27 cellular contexts compared by ENCODE assay signal in genomic region chr2:69629921-69630608, GRCh38. TPM values are rescaled to one million over a fixed set of nuclear protein-coding genes. Genes with fewer than 3 reads are reported as not detected.
DNase-seq lines count a peak whose midpoint lies in the region; ATAC-seq and TF ChIP-seq lines count a peak whose summit lies in the region.
"Had no signal": no experiment of that assay in that cellular context is flagged by ENCODE, and none has a peak within 500 bp of the region (broad histone marks: within the 10 kb centered on the region; RNA-seq: fewer than 3 reads in every experiment).

No MANE protein-coding gene starts in this region.

- no peak for DNase-seq in activated T-cell treated with anti-CD3 and anti-CD28 coated beads, Interleukin-2, amount 50 U/mL, for 24 hours
- DNase-seq in activated T-cell treated with anti-CD3 and anti-CD28 coated beads, Interleukin-2, amount 50 U/mL, for 4 hours = no peak
- DNase-seq in CD8-positive, alpha-beta memory T cell = no peak
- no peak for DNase-seq in activated T-helper 2 cell treated with anti-CD3 and anti-CD28 coated beads, Interferon-gamma antibody, Interleukin-2, Interleukin-4, amounts not matched to agents 10 μg/mL and 5 μg/mL and 100 μg/mL, durations not matched to agents 14 hours and 24 hours and 36 hours (ENCODE audit: low spot score)
- no peak for DNase-seq in nucleus accumbens (lab: John Stamatoyannopoulos, UW)
- DNase-seq: activated CD4-positive, alpha-beta T cell treated with anti-CD3 and anti-CD28 coated beads for 1 hour; BE2C; COR-L47; cortex of kidney; effector memory CD4-positive, alpha-beta T cell; H7; NCI-H2081; nephron progenitor cell; ovary; PC-3; SK-N-SH; stimulated activated naive CD4-positive, alpha-beta T cell treated with Interleukin-2 at 50 U/mL for 16 hours; testis had no signal

- POLR2A ChIA-PET in CD8-positive, alpha-beta memory T cell (lab: Charles Lee) = no interaction called here

- H3K27me3 Mint-ChIP-seq in activated T-cell treated with anti-CD3 and anti-CD28 coated beads, Interleukin-2, amount 50 U/mL, for 24 hours = no peaks in the 10 kb centered on the region
- H3K27me3 Mint-ChIP-seq in activated T-cell treated with anti-CD3 and anti-CD28 coated beads, Interleukin-2, amount 50 U/mL, for 4 hours (ENCODE audit: low read depth) = no peaks in the 10 kb centered on the region
- H3K27me3 Mint-ChIP-seq in CD8-positive, alpha-beta memory T cell = no peaks in the 10 kb centered on the region
- H3K27me3 Mint-ChIP-seq in activated T-helper 2 cell treated with anti-CD3 and anti-CD28 coated beads, Interferon-gamma antibody, Interleukin-2, Interleukin-4, amounts not matched to agents 10 μg/mL and 5 μg/mL and 100 μg/mL, durations not matched to agents 14 hours and 24 hours and 36 hours (ENCODE audit: low read depth) = no peaks in the 10 kb centered on the region

- CTCF ChIA-PET in CD8-positive, alpha-beta memory T cell (lab: Charles Lee) = no interaction called here

- H3K27me3 ChIP-seq in CD8-positive, alpha-beta memory T cell (ENCODE audit: insufficient read depth, low read length, poor library complexity, severe bottlenecking) = no peaks in the 10 kb centered on the region
- H3K27me3 ChIP-seq in parathyroid adenoma (ENCODE audit: control insufficient read depth, insufficient read depth, low read length) (no peaks in the 10 kb centered on the region), gastroesophageal sphincter (no peaks in the 10 kb centered on the region)
- H3K27me3 ChIP-seq: BE2C, ovary, testis, vagina had no signal

- no peak overlapping the region for H3K27ac ChIP-seq in CD8-positive, alpha-beta memory T cell (ENCODE audit: low read depth, low read length)
- H3K27ac ChIP-seq in parathyroid adenoma = no peak overlapping the region
- no peak overlapping the region for H3K27ac ChIP-seq in gastroesophageal sphincter
- H3K27ac ChIP-seq: epithelial cell of prostate, ovary, skin epidermis, testis, vagina had no signal

- intact Hi-C loops in activated T-helper 2 cell treated with anti-CD3 and anti-CD28 coated beads, Interferon-gamma antibody, Interleukin-2, Interleukin-4, amounts not matched to agents 10 μg/mL and 5 μg/mL and 100 μg/mL, durations not matched to agents 14 hours and 24 hours and 36 hours (cut with micrococcal nuclease) = loop anchor here (5.0 kb wide), 1 partner anchor 82 kb away; no protein-coding TSS in a partner anchor

- H3K9me3 ChIP-seq in CD8-positive, alpha-beta memory T cell (ENCODE audit: low read length) = no peaks in the 10 kb centered on the region
- no peaks in the 10 kb centered on the region for H3K9me3 ChIP-seq in parathyroid adenoma (ENCODE audit: control insufficient read depth, low read length)
- no peaks in the 10 kb centered on the region for H3K9me3 ChIP-seq in gastroesophageal sphincter
- H3K9me3 ChIP-seq: BE2C, ovary, SK-N-SH, testis, vagina had no signal

- ATAC-seq in activated T-cell treated with anti-CD3 and anti-CD28 coated beads, Interleukin-2, amount 50 U/mL, for 4 hours = no peak
- ATAC-seq in GM18907 (IDR thresholded peaks at IDR 0.05; ENCODE audit: unreplicated experiment) (no peak), gastroesophageal sphincter (no peak)
- ATAC-seq: left lobe of liver, PC-3, Right ventricle myocardium inferior had no signal

- peak overlapping the region; percentile 83 for H3K27ac Mint-ChIP-seq in activated T-cell treated with anti-CD3 and anti-CD28 coated beads, Interleukin-2, amount 50 U/mL, for 24 hours
- peak overlapping the region in 7 of 8 donors; percentile 27 to 90 (median 70) for H3K27ac Mint-ChIP-seq in CD8-positive, alpha-beta memory T cell
- peak overlapping the region; percentile 15 for H3K27ac Mint-ChIP-seq in activated T-helper 2 cell treated with anti-CD3 and anti-CD28 coated beads, Interferon-gamma antibody, Interleukin-2, Interleukin-4, amounts not matched to agents 10 μg/mL and 5 μg/mL and 100 μg/mL, durations not matched to agents 14 hours and 24 hours and 36 hours
- H3K27ac Mint-ChIP-seq: nephron progenitor cell; T-helper 1 cell treated with Interleukin-12 subunit alpha and Interleukin-12 subunit beta and Interleukin-4 antibody, amounts not matched to agents 30 μg/mL and 1 μg/mL, for 36 hours had no signal

- 87 to 97% methylated on average over 5 of the region's 6 CpGs for WGBS in gastroesophageal sphincter (ENCODE audit: low coverage in 1 of 2), 2 donors

- H3K4me3 Mint-ChIP-seq in activated T-cell treated with anti-CD3 and anti-CD28 coated beads, Interleukin-2, amount 50 U/mL, for 24 hours = no peak overlapping the region
- no peak overlapping the region for H3K4me3 Mint-ChIP-seq in activated T-cell treated with anti-CD3 and anti-CD28 coated beads, Interleukin-2, amount 50 U/mL, for 4 hours
- H3K4me3 Mint-ChIP-seq in CD8-positive, alpha-beta memory T cell = peak overlapping the region in 4 of 7 donors; percentile 25 to 51 (median 42)
- H3K4me3 Mint-ChIP-seq in activated T-helper 2 cell treated with anti-CD3 and anti-CD28 coated beads, Interferon-gamma antibody, Interleukin-2, Interleukin-4, amounts not matched to agents 10 μg/mL and 5 μg/mL and 100 μg/mL, durations not matched to agents 14 hours and 24 hours and 36 hours (ENCODE audit: low read depth) = no peak overlapping the region
- H3K4me3 Mint-ChIP-seq: nephron progenitor cell; T-helper 1 cell treated with Interleukin-12 subunit alpha and Interleukin-12 subunit beta and Interleukin-4 antibody, amounts not matched to agents 30 μg/mL and 1 μg/mL, for 36 hours had no signal

- H3K9me3 Mint-ChIP-seq in activated T-cell treated with anti-CD3 and anti-CD28 coated beads, Interleukin-2, amount 50 U/mL, for 24 hours = no peaks in the 10 kb centered on the region
- no peaks in the 10 kb centered on the region for H3K9me3 Mint-ChIP-seq in activated T-cell treated with anti-CD3 and anti-CD28 coated beads, Interleukin-2, amount 50 U/mL, for 4 hours
- H3K9me3 Mint-ChIP-seq in CD8-positive, alpha-beta memory T cell = no peaks in the 10 kb centered on the region
- H3K9me3 Mint-ChIP-seq in activated T-helper 2 cell treated with anti-CD3 and anti-CD28 coated beads, Interferon-gamma antibody, Interleukin-2, Interleukin-4, amounts not matched to agents 10 μg/mL and 5 μg/mL and 100 μg/mL, durations not matched to agents 14 hours and 24 hours and 36 hours = no peaks in the 10 kb centered on the region
- H3K9me3 Mint-ChIP-seq: nephron progenitor cell; T-helper 1 cell treated with Interleukin-12 subunit alpha and Interleukin-12 subunit beta and Interleukin-4 antibody, amounts not matched to agents 30 μg/mL and 1 μg/mL, for 36 hours had no signal

- H3K79me2 ChIP-seq in parathyroid adenoma = peaks cover 71% of the 10 kb centered on the region

- no peak overlapping the region for H2AFZ ChIP-seq in parathyroid adenoma

- no peak for TF ChIP-seq EP300 in gastroesophageal sphincter (IDR thresholded peaks at IDR 0.05)

- no peak for TF ChIP-seq CTCF in parathyroid adenoma (IDR thresholded peaks at IDR 0.05)
- TF ChIP-seq CTCF in gastroesophageal sphincter (IDR thresholded peaks at IDR 0.05) = no peak

- H3K9ac ChIP-seq in parathyroid adenoma = no peak overlapping the region
- H3K9ac ChIP-seq: SK-N-SH had no signal

- no peaks in the 10 kb centered on the region for H3K36me3 ChIP-seq in CD8-positive, alpha-beta memory T cell (ENCODE audit: insufficient read depth, low read length)
- H3K36me3 ChIP-seq in parathyroid adenoma (ENCODE audit: control insufficient read depth, insufficient read depth, low read length) = no peaks in the 10 kb centered on the region
- no peaks in the 10 kb centered on the region for H3K36me3 ChIP-seq in gastroesophageal sphincter
- H3K36me3 ChIP-seq: BE2C, ovary, vagina had no signal

- TF ChIP-seq POLR2A in gastroesophageal sphincter (IDR thresholded peaks at IDR 0.05) = no peak

- H3K36me3 Mint-ChIP-seq in activated T-cell treated with anti-CD3 and anti-CD28 coated beads, Interleukin-2, amount 50 U/mL, for 24 hours (ENCODE audit: low read depth) = peaks cover 26% of the 10 kb centered on the region
- peaks cover 2% of the 10 kb centered on the region for H3K36me3 Mint-ChIP-seq in activated T-cell treated with anti-CD3 and anti-CD28 coated beads, Interleukin-2, amount 50 U/mL, for 4 hours (ENCODE audit: insufficient read depth)
- peaks cover 0 to 24% (median 0%) of the 10 kb centered on the region in 3 donors for H3K36me3 Mint-ChIP-seq in CD8-positive, alpha-beta memory T cell
- peaks cover 27% of the 10 kb centered on the region for H3K36me3 Mint-ChIP-seq in activated T-helper 2 cell treated with anti-CD3 and anti-CD28 coated beads, Interferon-gamma antibody, Interleukin-2, Interleukin-4, amounts not matched to agents 10 μg/mL and 5 μg/mL and 100 μg/mL, durations not matched to agents 14 hours and 24 hours and 36 hours (ENCODE audit: low read depth)

- H3K4me1 ChIP-seq in CD8-positive, alpha-beta memory T cell (ENCODE audit: insufficient read depth, low read length) = peaks cover 69% of the 10 kb centered on the region
- H3K4me1 ChIP-seq in parathyroid adenoma = peaks cover 27% of the 10 kb centered on the region
- peaks cover 0 to 43% (median 0%) of the 10 kb centered on the region in 3 donors for H3K4me1 ChIP-seq in gastroesophageal sphincter
- H3K4me1 ChIP-seq: BE2C had no signal

- no peak overlapping the region for H3K4me3 ChIP-seq in CD8-positive, alpha-beta memory T cell (ENCODE audit: low read length)
- H3K4me3 ChIP-seq in parathyroid adenoma (ENCODE audit: low read depth, low read length) (no peak overlapping the region), gastroesophageal sphincter (no peak overlapping the region)
- H3K4me3 ChIP-seq: ovary, skin epidermis, testis, vagina had no signal

- peak overlapping the region; percentile 32 for H3K4me2 ChIP-seq in parathyroid adenoma (ENCODE audit: low read length)
- H3K4me2 ChIP-seq: SK-N-SH had no signal

- H3K4me1 Mint-ChIP-seq in activated T-cell treated with anti-CD3 and anti-CD28 coated beads, Interleukin-2, amount 50 U/mL, for 24 hours (ENCODE audit: low read depth) = peaks cover 38% of the 10 kb centered on the region
- peaks cover 36% of the 10 kb centered on the region for H3K4me1 Mint-ChIP-seq in activated T-cell treated with anti-CD3 and anti-CD28 coated beads, Interleukin-2, amount 50 U/mL, for 4 hours (ENCODE audit: low read depth)
- H3K4me1 Mint-ChIP-seq in CD8-positive, alpha-beta memory T cell = peaks cover 17 to 32% (median 19%) of the 10 kb centered on the region in 3 donors
- H3K4me1 Mint-ChIP-seq in activated T-helper 2 cell treated with anti-CD3 and anti-CD28 coated beads, Interferon-gamma antibody, Interleukin-2, Interleukin-4, amounts not matched to agents 10 μg/mL and 5 μg/mL and 100 μg/mL, durations not matched to agents 14 hours and 24 hours and 36 hours (ENCODE audit: low read depth) = peaks cover 27% of the 10 kb centered on the region
- H3K4me1 Mint-ChIP-seq: nephron progenitor cell had no signal

RNA-seq across cellular contexts. Expression of gene AAK1, which starts 13.5 kb away (rescaled TPM):
- total RNA-seq in activated T-cell treated with anti-CD3 and anti-CD28 coated beads, Interleukin-2, amount 50 U/mL, for 4 hours = 10 to 100 TPM; 46.1 to 54.5 (median 51.6) TPM
- total RNA-seq in CD8-positive, alpha-beta memory T cell = 10 to 100 TPM; 71.7 to 74.0 TPM
- polyA plus RNA-seq in CD8-positive, alpha-beta memory T cell = 114 TPM
- total RNA-seq in activated T-helper 2 cell treated with anti-CD3 and anti-CD28 coated beads, Interferon-gamma antibody, Interleukin-2, Interleukin-4, amounts not matched to agents 10 μg/mL and 5 μg/mL and 100 μg/mL, durations not matched to agents 14 hours and 24 hours and 36 hours = 108 TPM in 2 replicates
- total RNA-seq in gastroesophageal sphincter = 10 to 100 TPM; 32.3 to 55.9 (median 49.6) TPM

Comparison
In these comparisons a context has a peak if more than half of its experiments do, and no peak if none do; other contexts are left out.
1. H3K27ac Mint-ChIP-seq: peak in every context shown above with its lines; median percentile 83 in activated T-cell treated with anti-CD3 and anti-CD28 coated beads, Interleukin-2, amount 50 U/mL, for 24 hours; 70 in CD8-positive, alpha-beta memory T cell; 15 in activated T-helper 2 cell treated with anti-CD3 and anti-CD28 coated beads, Interferon-gamma antibody, Interleukin-2, Interleukin-4, amounts not matched to agents 10 μg/mL and 5 μg/mL and 100 μg/mL, durations not matched to agents 14 hours and 24 hours and 36 hours.
2. H3K4me3 Mint-ChIP-seq: peak in CD8-positive, alpha-beta memory T cell (4 of 7); none in activated T-cell treated with anti-CD3 and anti-CD28 coated beads, Interleukin-2, amount 50 U/mL, for 24 hours (single experiment), activated T-cell treated with anti-CD3 and anti-CD28 coated beads, Interleukin-2, amount 50 U/mL, for 4 hours (single experiment) and activated T-helper 2 cell treated with anti-CD3 and anti-CD28 coated beads, Interferon-gamma antibody, Interleukin-2, Interleukin-4, amounts not matched to agents 10 μg/mL and 5 μg/mL and 100 μg/mL, durations not matched to agents 14 hours and 24 hours and 36 hours (single experiment).